Comparison of ENCODE assay signal across 12 cellular contexts in genomic region chr12:3004655-3005565, GRCh38. TPM values are rescaled to one million over a fixed set of nuclear protein-coding genes. Genes with fewer than 3 reads are reported as not detected.
DNase-seq lines count a peak whose midpoint lies in the region; ATAC-seq and TF ChIP-seq lines count a peak whose summit lies in the region.
"Had no signal": no experiment of that assay in that cellular context is flagged by ENCODE, and none has a peak within 500 bp of the region (broad histone marks: within the 10 kb centered on the region; RNA-seq: fewer than 3 reads in every experiment).

No MANE protein-coding gene starts in this region.

- CTCF ChIA-PET in AG04450 (lab: Charles Lee) (no interaction called here), HCT116 (lab: Charles Lee) (no interaction called here), WTC11 (lab: Charles Lee) (interaction anchor here (0.6 to 4.0 kb wide), 18 partner anchors 8 to 223 kb away, joined by 3 to 32 read pairs (median 6); partner anchors contain the start of genes FOXM1 and RHNO1)

- no peak overlapping the region for H3K4me2 ChIP-seq in HCT116 (ENCODE audit: low read length)

- POLR2A ChIA-PET in AG04450 (lab: Yijun Ruan, JAX): interaction anchor here (0.6 kb wide), 1 partner anchor 63 kb away, joined by 8 read pairs; no protein-coding TSS in a partner anchor
- POLR2A ChIA-PET in HCT116 (lab: Charles Lee): no interaction called here
- POLR2A ChIA-PET in WTC11 (lab: Charles Lee): interaction anchor here (0.7 kb wide), 1 partner anchor 1424 kb away, joined by 3 read pairs; no protein-coding TSS in a partner anchor

- H3K27ac Mint-ChIP-seq in WTC11: peak overlapping the region; percentile 82
- H3K27ac Mint-ChIP-seq: activated CD4-positive, alpha-beta memory T cell treated with anti-CD3 and anti-CD28 coated beads, Interleukin-2, amount 10 ng/mL, durations not matched to agents 7 days and 5 days; CD4-positive, alpha-beta memory T cell had no signal

- TF ChIP-seq POLR2A in HCT116 (IDR thresholded peaks at IDR 0.05; ENCODE audit: borderline replicate concordance, extremely low read depth, insufficient read depth, insufficient read length): no peak

- H3K9me3 Mint-ChIP-seq in WTC11: no peaks in the 10 kb centered on the region
- H3K9me3 Mint-ChIP-seq: activated CD4-positive, alpha-beta memory T cell treated with anti-CD3 and anti-CD28 coated beads, Interleukin-2, amount 10 ng/mL, durations not matched to agents 7 days and 5 days; CD4-positive, alpha-beta memory T cell had no signal

- TF ChIP-seq CTCF in AG04450 (IDR thresholded peaks at IDR 0.05; ENCODE audit: low read depth, low read length): peak; percentile 35
- TF ChIP-seq CTCF in HCT116 (IDR thresholded peaks at IDR 0.05 in 2 of 3, conservative IDR thresholded peaks at IDR 0.05 in 1 of 3; ENCODE audit: borderline replicate concordance in 1 of 3, insufficient read depth in 1 of 3, low read depth in 2 of 3, low read length in 2 of 3): peak in 2 of 3 experiments; percentile 25 to 31; a peak in 2 of 6 replicates
- no peak for TF ChIP-seq CTCF in WTC11 (IDR thresholded peaks at IDR 0.05)

- no peak overlapping the region for H3K27ac ChIP-seq in AG04450 (ENCODE audit: low read depth, low read length)
- no peak overlapping the region for H3K27ac ChIP-seq in HCT116 (ENCODE audit: low read depth, low read length)

- H2AFZ ChIP-seq in HCT116 (ENCODE audit: low read depth, low read length, poor library complexity, severe bottlenecking): no peak overlapping the region

- DNase-seq in AG04450 (ENCODE audit: low read depth, low spot score): no peak
- no peak for DNase-seq in HCT116 (ENCODE audit: low read depth, low spot score)
- no peak for DNase-seq in WTC11 (ENCODE audit: low spot score)
- peak; percentile 48 for DNase-seq in iPS-NIHi7 (ENCODE audit: extremely low spot score)
- DNase-seq in DMS79 (lab: John Stamatoyannopoulos, UW): no peak
- no peak for DNase-seq in NCI-H69 (lab: John Stamatoyannopoulos, UW)
- DNase-seq in occipital lobe (lab: John Stamatoyannopoulos, UW): no peak
- DNase-seq: activated CD4-positive, alpha-beta memory T cell treated with anti-CD3 and anti-CD28 coated beads, Interleukin-2, amount 10 ng/mL, durations not matched to agents 7 days and 5 days; CD4-positive, alpha-beta memory T cell; NK-92 treated with Interleukin-12 subunit alpha and Interleukin-12 subunit beta, amount 100 ng/mL, for 24 hours; stimulated activated CD4-positive, alpha-beta T cell treated with anti-CD3 and anti-CD28 coated beads, Interleukin-12 subunit alpha, Interleukin-12 subunit beta, amount 100 ng/mL, for 4 hours had no signal

- no peaks in the 10 kb centered on the region for H3K27me3 Mint-ChIP-seq in WTC11 (ENCODE audit: low read depth)
- H3K27me3 Mint-ChIP-seq: activated CD4-positive, alpha-beta memory T cell treated with anti-CD3 and anti-CD28 coated beads, Interleukin-2, amount 10 ng/mL, durations not matched to agents 7 days and 5 days had no signal

- H3K4me3 ChIP-seq in AG04450 (ENCODE audit: low read depth, low read length) (no peak overlapping the region), HCT116 (replicated peaks in 1 of 2; ENCODE audit: low read depth in 1 of 2, low read length in 2 of 2) (no peak overlapping the region)

- H3K27me3 ChIP-seq in AG04450 (ENCODE audit: control insufficient read depth, insufficient read depth, low read length): no peaks in the 10 kb centered on the region
- no peaks in the 10 kb centered on the region for H3K27me3 ChIP-seq in HCT116 (ENCODE audit: insufficient read depth, low read length)

- peaks cover 18% of the 10 kb centered on the region; the same call in 1 of the 2 replicates for H3K79me2 ChIP-seq in HCT116 (ENCODE audit: insufficient read depth, low read length)

- no TSS peak for BruUV-seq in HCT116 (replicated peaks; lab: Mats Ljungman, UMichigan)

- no peak overlapping the region for H3K9ac ChIP-seq in HCT116 (ENCODE audit: low read length)

- peaks cover 32% of the 10 kb centered on the region for H3K36me3 Mint-ChIP-seq in WTC11
- H3K36me3 Mint-ChIP-seq: CD4-positive, alpha-beta memory T cell had no signal

- H3K9me2 ChIP-seq in HCT116 (ENCODE audit: insufficient read depth): no peaks in the 10 kb centered on the region

- RAD21 ChIA-PET in HCT116 (lab: Charles Lee; ENCODE audit: low non-redundant PET in 1 of 2, low total read pairs in 2 of 2, uncharacterized antibody in 2 of 2, unreplicated experiment in 2 of 2): no interaction called here

- ATAC-seq in HCT116 (peak; percentile 60), WTC11 (peak; percentile 40), HG03565 (IDR thresholded peaks at IDR 0.05; ENCODE audit: unreplicated experiment) (no peak)

- no peak overlapping the region for H3K4me3 Mint-ChIP-seq in WTC11
- H3K4me3 Mint-ChIP-seq: activated CD4-positive, alpha-beta memory T cell treated with anti-CD3 and anti-CD28 coated beads, Interleukin-2, amount 10 ng/mL, durations not matched to agents 7 days and 5 days; CD4-positive, alpha-beta memory T cell had no signal

- H4K20me1 ChIP-seq in HCT116 (ENCODE audit: insufficient read depth): no peaks in the 10 kb centered on the region

- intact Hi-C loops in HCT116 (cut with micrococcal nuclease): no loop called here

- H3K36me3 ChIP-seq in HCT116 (ENCODE audit: control insufficient read depth in 1 of 2, insufficient read depth in 2 of 2, low read length in 2 of 2): peaks cover 3 to 15% of the 10 kb centered on the region in 2 experiments; a peak in 3 of 4 replicates

- no peaks in the 10 kb centered on the region for H3K4me1 ChIP-seq in HCT116 (ENCODE audit: control insufficient read depth in 1 of 2, insufficient read depth in 2 of 2, low read length in 2 of 2)

- peaks cover 20% of the 10 kb centered on the region for H3K4me1 Mint-ChIP-seq in WTC11
- H3K4me1 Mint-ChIP-seq: activated CD4-positive, alpha-beta memory T cell treated with anti-CD3 and anti-CD28 coated beads, Interleukin-2, amount 10 ng/mL, durations not matched to agents 7 days and 5 days had no signal

- H3K9me3 ChIP-seq in AG04450 (ENCODE audit: control insufficient read depth, insufficient read depth, low read length) (peaks cover 3% of the 10 kb centered on the region; the same call in 1 of the 2 replicates), HCT116 (ENCODE audit: control insufficient read depth in 1 of 2, insufficient read depth in 1 of 2, low read depth in 1 of 2, low read length in 2 of 2) (no peaks in the 10 kb centered on the region)

- no peak for TF ChIP-seq RAD21 in HCT116 (IDR thresholded peaks at IDR 0.05; ENCODE audit: low read depth)

TF ChIP-seq in HCT116, 20 proteins besides CTCF, POLR2A, EP300 and RAD21:
- TF ChIP-seq POLR2AphosphoS5 (IDR thresholded peaks at IDR 0.05; ENCODE audit: low read depth, low read length) (no peak), EZH2 (IDR thresholded peaks at IDR 0.05) (no peak), EGR1 (IDR thresholded peaks at IDR 0.05; ENCODE audit: low read depth) (no peak), SIN3A (IDR thresholded peaks at IDR 0.05; ENCODE audit: low read depth) (no peak), ZFX (IDR thresholded peaks at IDR 0.05) (no peak), EZH2phosphoT487 (IDR thresholded peaks at IDR 0.05; ENCODE audit: borderline replicate concordance) (no peak), TCF7L2 (IDR thresholded peaks at IDR 0.05; ENCODE audit: borderline replicate concordance, extremely low read depth, insufficient read depth, insufficient read length) (no peak)

TF ChIP-seq in WTC11, 78 proteins besides CTCF, POLR2A, EP300 and RAD21 (continues in another document):
- no peak for TF ChIP-seq USF1 (CRISPR knock-in tag; IDR thresholded peaks at IDR 0.05)
- no peak for TF ChIP-seq FOXJ3 (CRISPR knock-in tag; IDR thresholded peaks at IDR 0.05; ENCODE audit: borderline replicate concordance)
- TF ChIP-seq, protein P1, sequence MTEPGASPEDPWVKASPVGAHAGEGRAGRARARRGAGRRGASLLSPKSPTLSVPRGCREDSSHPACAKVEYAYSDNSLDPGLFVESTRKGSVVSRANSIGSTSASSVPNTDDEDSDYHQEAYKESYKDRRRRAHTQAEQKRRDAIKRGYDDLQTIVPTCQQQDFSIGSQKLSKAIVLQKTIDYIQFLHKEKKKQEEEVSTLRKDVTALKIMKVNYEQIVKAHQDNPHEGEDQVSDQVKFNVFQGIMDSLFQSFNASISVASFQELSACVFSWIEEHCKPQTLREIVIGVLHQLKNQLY (CRISPR knock-in tag; IDR thresholded peaks at IDR 0.05): no peak
- TF ChIP-seq ZNF396 (CRISPR knock-in tag; IDR thresholded peaks at IDR 0.05; ENCODE audit: borderline replicate concordance): no peak
- no peak for TF ChIP-seq ESRRA (CRISPR knock-in tag; IDR thresholded peaks at IDR 0.05; ENCODE audit: borderline replicate concordance)
- TF ChIP-seq GRHL2 (CRISPR knock-in tag; IDR thresholded peaks at IDR 0.05; ENCODE audit: insufficient replicate concordance, severe bottlenecking): no peak
- no peak for TF ChIP-seq GABPB1 (CRISPR knock-in tag; IDR thresholded peaks at IDR 0.05)
- TF ChIP-seq NR1H2 (CRISPR knock-in tag; IDR thresholded peaks at IDR 0.05): no peak
- no peak for TF ChIP-seq JUN (CRISPR knock-in tag; IDR thresholded peaks at IDR 0.05)
- TF ChIP-seq ATF2 (CRISPR knock-in tag; IDR thresholded peaks at IDR 0.05; ENCODE audit: borderline replicate concordance, low read depth): no peak
- TF ChIP-seq FOXP1 (CRISPR knock-in tag; IDR thresholded peaks at IDR 0.05; ENCODE audit: borderline replicate concordance): no peak

RNA-seq across cellular contexts. Expression of gene TEAD4, which starts 45.7 kb away (rescaled TPM):
- 10.3 and 14.1 TPM in 2 replicates for polyA plus RNA-seq in AG04450 (2011; rRNA removed)
- polyA minus RNA-seq in AG04450 (2011; rRNA and poly(A)+ RNA removed): 12.6 and 15.8 TPM in 2 replicates
- 43.2 TPM for total RNA-seq in HCT116 (2021; ENCODE audit: unreplicated experiment)
- polyA plus RNA-seq in HCT116 (2012): 30.4 and 32.2 TPM in 2 replicates
- 75.8 to 96.8 TPM (median 78.2 TPM) in 3 replicates for total RNA-seq in WTC11 (2021)
- total RNA-seq in occipital lobe: 0.94 TPM
- total RNA-seq: CD4-positive, alpha-beta memory T cell had no signal
- polyA plus RNA-seq: CD4-positive, alpha-beta memory T cell had no signal

Comparison
In these comparisons a context has a peak if more than half of its experiments do, and no peak if none do; other contexts are left out.
1. RNA of gene TEAD4, which starts 45.7 kb away (total RNA-seq): 75.8 to 96.8 TPM in WTC11 and 43.2 TPM in HCT116 (single experiment); 0.94 TPM in occipital lobe (single experiment); every median in the first group is over 10 times any median in the second.